1 cellular context compared by ENCODE assay signal in genomic region chr2:238450440-238450861, GRCh38.
TF ChIP-seq lines count a peak whose summit lies in the region.

No MANE protein-coding gene starts in this region.

TF ChIP-seq in HepG2, 621 proteins besides CTCF, POLR2A, EP300 and RAD21 (continued from another document):
- TF ChIP-seq ZFP91 (CRISPR knock-in tag; IDR thresholded peaks at IDR 0.05; ENCODE audit: borderline replicate concordance) (peak; percentile 65; the same call in 1 of the 2 replicates), ZNF687 (CRISPR knock-in tag; IDR thresholded peaks at IDR 0.05) (peak; percentile 8; the same call in 1 of the 2 replicates), ZMYM2 (CRISPR knock-in tag; IDR thresholded peaks at IDR 0.05) (no peak), POLR2G (IDR thresholded peaks at IDR 0.05; ENCODE audit: low read depth, low read length) (no peak), STAT6 (CRISPR knock-in tag; IDR thresholded peaks at IDR 0.05; ENCODE audit: borderline replicate concordance) (peak; percentile 14; the same call in 1 of the 2 replicates), ZNF558 (CRISPR knock-in tag; IDR thresholded peaks at IDR 0.05; ENCODE audit: borderline replicate concordance) (no peak), ZFP82 (CRISPR knock-in tag; IDR thresholded peaks at IDR 0.05; ENCODE audit: borderline replicate concordance) (0 out of 2 replicates have a peak, but pooled peaks have one; percentile 30), NFATC3 (CRISPR knock-in tag; IDR thresholded peaks at IDR 0.05) (no peak), BORCS8-MEF2B (CRISPR knock-in tag; IDR thresholded peaks at IDR 0.05) (no peak), ZNF709 (CRISPR knock-in tag; IDR thresholded peaks at IDR 0.05) (0 out of 2 replicates have a peak, but pooled peaks have one; percentile 18), ZNF746 (CRISPR knock-in tag; IDR thresholded peaks at IDR 0.05) (peak; percentile 10; the same call in 1 of the 2 replicates)
